ENCODE assay signal across 26 cellular contexts in the genomic region with DNA sequence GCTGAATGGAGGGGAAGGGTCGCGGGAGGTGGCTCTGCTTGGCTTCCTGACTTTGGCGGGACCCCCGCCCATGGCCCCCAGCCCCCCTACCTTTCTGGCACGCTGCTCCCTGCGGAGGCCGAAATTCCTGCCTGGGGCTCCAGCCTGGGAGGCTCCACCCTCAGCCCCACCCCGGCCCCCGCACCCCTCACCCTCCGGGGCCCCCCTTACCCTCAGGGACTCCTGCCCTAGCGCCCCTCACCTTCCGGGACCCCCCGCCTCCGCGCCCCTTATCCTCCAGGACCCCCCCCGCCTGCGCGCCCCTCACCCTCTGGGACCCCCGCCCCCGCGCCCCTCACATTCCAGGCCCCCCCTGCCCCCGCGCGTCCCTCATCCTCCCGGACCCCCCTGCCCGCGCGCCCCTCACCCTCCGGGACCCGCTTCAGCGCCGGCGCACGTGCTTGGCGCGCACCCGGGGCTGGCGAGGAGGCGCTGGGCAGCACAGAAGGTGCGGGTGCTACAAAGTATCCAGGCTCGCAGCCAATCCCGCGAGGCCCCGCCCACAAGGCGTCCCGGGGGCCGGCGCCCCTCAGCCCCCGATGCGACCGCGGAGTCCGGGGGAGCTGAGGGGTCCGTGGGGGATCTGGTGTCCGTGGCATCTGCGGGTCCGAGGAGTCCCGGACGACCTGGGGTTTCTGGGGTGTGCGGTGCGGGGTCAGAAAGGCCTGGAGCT. TPM values are rescaled to one million over a fixed set of nuclear protein-coding genes. Genes with fewer than 3 reads are reported as not detected.
DNase-seq lines count a peak whose midpoint lies in the region; ATAC-seq lines count a peak whose summit lies in the region.
"Had no signal": no experiment of that assay in that cellular context is flagged by ENCODE, and none has a peak within 500 bp of the region (broad histone marks: within the 10 kb centered on the region; RNA-seq: fewer than 3 reads in every experiment).

A gene (minus strand): TSS at position 477 of the 712 bp plus-strand sequence. CDS start 1,521 bp downstream, outside the sequence.

- no peak within 1 kb of the TSS for H3K4me3 Mint-ChIP-seq in stimulated activated memory B cell treated with anti-CD40 and anti-IgM and Interleukin-4, amounts not matched to agents 10 μg/mL and 1 μg/mL and 100 μg/mL, for 72 hours
- H3K4me3 Mint-ChIP-seq: CD4-positive, alpha-beta T cell had no signal

- H2AFZ ChIP-seq in Karpas-422 (ENCODE audit: low read length), result no peak within 1 kb of the TSS

- H4K20me1 ChIP-seq in Karpas-422 (ENCODE audit: insufficient read depth, low read depth, low read length), result no peaks in the 10 kb centered on the region
- H4K20me1 ChIP-seq: BLaER1 treated with 17β-estradiol and CSF1 and Interleukin-3, amounts not matched to agents 10 nM and 100 nM had no signal

- H3K27me3 Mint-ChIP-seq in stimulated activated memory B cell treated with anti-CD40 and anti-IgM and Interleukin-4, amounts not matched to agents 10 μg/mL and 1 μg/mL and 100 μg/mL, for 72 hours, result peaks cover 13% of the 10 kb centered on the region

- no peak within 1 kb of the TSS for H3K9ac ChIP-seq in Karpas-422 (ENCODE audit: low read length)
- H3K9ac ChIP-seq: BLaER1 treated with 17β-estradiol and CSF1 and Interleukin-3, amounts not matched to agents 10 nM and 100 nM had no signal

- H3K4me1 Mint-ChIP-seq in stimulated activated memory B cell treated with anti-CD40 and anti-IgM and Interleukin-4, amounts not matched to agents 10 μg/mL and 1 μg/mL and 100 μg/mL, for 72 hours, result no peaks in the 10 kb centered on the region

- H3K9me3 Mint-ChIP-seq in stimulated activated memory B cell treated with anti-CD40 and anti-IgM and Interleukin-4, amounts not matched to agents 10 μg/mL and 1 μg/mL and 100 μg/mL, for 72 hours, result peaks cover 8% of the 10 kb centered on the region

- H3K4me2 ChIP-seq in Karpas-422 (ENCODE audit: low read depth, low read length, poor library complexity, severe bottlenecking), result no peak within 1 kb of the TSS
- H3K4me2 ChIP-seq: BLaER1 treated with 17β-estradiol and CSF1 and Interleukin-3, amounts not matched to agents 10 nM and 100 nM had no signal

- ATAC-seq in stimulated activated memory B cell treated with anti-CD40 and anti-IgM and Interleukin-4, amounts not matched to agents 10 μg/mL and 1 μg/mL and 100 μg/mL, for 72 hours, result peak; percentile 66
- no peak for ATAC-seq in HG02885 (IDR thresholded peaks at IDR 0.05; ENCODE audit: poor library complexity, unreplicated experiment)
- ATAC-seq: PC-3, Right ventricle myocardium inferior had no signal

- H3K27ac ChIP-seq in Karpas-422 (ENCODE audit: low read length), result no peak within 1 kb of the TSS
- H3K27ac ChIP-seq: BLaER1 treated with 17β-estradiol and CSF1 and Interleukin-3, amounts not matched to agents 10 nM and 100 nM; SJCRH30 had no signal

- no peaks in the 10 kb centered on the region for H3K79me2 ChIP-seq in Karpas-422 (ENCODE audit: low read length)

- H3K36me3 ChIP-seq in Karpas-422 (ENCODE audit: insufficient read depth, low read length), result no peaks in the 10 kb centered on the region
- H3K36me3 ChIP-seq: BLaER1 treated with 17β-estradiol and CSF1 and Interleukin-3, amounts not matched to agents 10 nM and 100 nM; SJCRH30 had no signal

- no peaks in the 10 kb centered on the region for H3K36me3 Mint-ChIP-seq in stimulated activated memory B cell treated with anti-CD40 and anti-IgM and Interleukin-4, amounts not matched to agents 10 μg/mL and 1 μg/mL and 100 μg/mL, for 72 hours

- peaks cover 18% of the 10 kb centered on the region for H3K9me3 ChIP-seq in Karpas-422 (ENCODE audit: low read length)
- H3K9me3 ChIP-seq: SJCRH30 had no signal

- H3K27ac Mint-ChIP-seq in stimulated activated memory B cell treated with anti-CD40 and anti-IgM and Interleukin-4, amounts not matched to agents 10 μg/mL and 1 μg/mL and 100 μg/mL, for 72 hours, result no peak within 1 kb of the TSS
- H3K27ac Mint-ChIP-seq: CD4-positive, alpha-beta T cell had no signal

- H3K27me3 ChIP-seq in Karpas-422 (ENCODE audit: low read length), result no peaks in the 10 kb centered on the region
- H3K27me3 ChIP-seq: BLaER1 treated with 17β-estradiol and CSF1 and Interleukin-3, amounts not matched to agents 10 nM and 100 nM; SJCRH30 had no signal

- no peaks in the 10 kb centered on the region for H3K4me1 ChIP-seq in Karpas-422 (ENCODE audit: low read length)
- H3K4me1 ChIP-seq: BLaER1 treated with 17β-estradiol and CSF1 and Interleukin-3, amounts not matched to agents 10 nM and 100 nM; SJCRH30 had no signal

- no peak within 1 kb of the TSS for H3K4me3 ChIP-seq in Karpas-422 (ENCODE audit: low read length)
- H3K4me3 ChIP-seq: BLaER1 treated with 17β-estradiol and CSF1 and Interleukin-3, amounts not matched to agents 10 nM and 100 nM; SJCRH30 had no signal

- H3K9me2 ChIP-seq in Karpas-422 (replicated peaks; ENCODE audit: insufficient read depth, low read length), result no peaks in the 10 kb centered on the region

- peak; percentile 36 for DNase-seq in D341Med (ENCODE audit: low spot score)
- DNase-seq in Karpas-422, result peak; percentile 27
- DNase-seq in iPS-NIHi11 (ENCODE audit: low spot score), result peak; percentile 8
- DNase-seq in NCI-H1694 (lab: John Stamatoyannopoulos, UW), result no peak
- DNase-seq in cortex of kidney (lab: John Stamatoyannopoulos, UW), result no peak
- DNase-seq: AML-193; CD4-positive, alpha-beta T cell; DMS53; GOT3; HCEC 1CT; IMR-90; KG1; MM.1S; NCI-H1417 treated with DMSO at 0.1 percent for 48 hours; NCI-H187 treated with DMSO at 0.1 percent for 48 hours; NCI-H446; NCI-H524 treated with DMSO at 0.1 percent for 48 hours; NCI-H774; PC-3; SJCRH30 had no signal

RNA-seq across cellular contexts. Expression of the gene that starts here (rescaled TPM):
- total RNA-seq in Karpas-422 (2014; rRNA removed; shearing (Covaris generic); ENCODE audit: low replicate concordance), result not detected in 2 replicates
- total RNA-seq: CD4-positive, alpha-beta T cell; Daoy; G401; IMR-90; PC-3; Right ventricle myocardium inferior; SJCRH30 had no signal

Comparison
In these comparisons a context has a peak if more than half of its experiments do, and no peak if none do; other contexts are left out.
1. Peak in DNase-seq in Karpas-422; RNA of the gene not detected or under 1 TPM.
2. DNase-seq: peak in D341Med (single experiment) and iPS-NIHi11 (single experiment); none in NCI-H1694 (single experiment) and cortex of kidney (single experiment).